In the genomic region with DNA sequence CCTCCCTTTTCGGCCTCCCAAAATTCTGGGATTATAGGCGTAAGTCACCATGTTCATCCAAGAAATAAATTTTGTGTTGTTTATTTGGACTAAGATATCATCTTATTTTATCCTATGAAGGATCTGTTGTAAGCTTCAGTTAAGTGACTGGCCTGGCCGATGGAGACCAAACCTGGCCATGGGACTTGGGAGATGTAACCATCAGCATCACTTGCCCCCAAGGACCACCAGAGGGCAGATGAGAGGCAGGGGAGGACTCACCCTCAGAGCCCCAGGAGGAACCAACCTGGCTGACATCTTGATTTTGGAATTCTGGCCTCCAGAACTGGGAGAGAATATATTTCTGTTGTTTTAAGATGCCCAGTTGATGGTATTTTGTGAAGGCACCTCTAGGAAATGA, we compare ENCODE assay signal across 9 cellular contexts.
DNase-seq lines count a peak whose midpoint lies in the region; ATAC-seq and TF ChIP-seq lines count a peak whose summit lies in the region.
"Had no signal": no experiment of that assay in that cellular context is flagged by ENCODE, and none has a peak within 500 bp of the region (broad histone marks: within the 10 kb centered on the region; RNA-seq: fewer than 3 reads in every experiment).

No MANE protein-coding gene starts in this region.

- H3K4me3 ChIP-seq in BJ (ENCODE audit: low read depth, low read length) (no peak overlapping the region), GM12865 (ENCODE audit: low read depth, low read length) (no peak overlapping the region), PC-9 (no peak overlapping the region), stomach (no peak overlapping the region), transverse colon (no peak overlapping the region)

- peak; percentile 56 for TF ChIP-seq CTCF in BJ (IDR thresholded peaks at IDR 0.05; ENCODE audit: insufficient read depth, low read depth, low read length)
- peak; percentile 11 for TF ChIP-seq CTCF in GM12865 (IDR thresholded peaks at IDR 0.05; ENCODE audit: insufficient read depth, low read depth, low read length, missing control alignments)
- TF ChIP-seq CTCF in PC-9 (conservative IDR thresholded peaks at IDR 0.05) = peak; percentile 54
- TF ChIP-seq CTCF in foreskin keratinocyte (conservative IDR thresholded peaks at IDR 0.05) = no peak
- TF ChIP-seq CTCF in stomach (IDR thresholded peaks at IDR 0.05) = no peak
- TF ChIP-seq CTCF in transverse colon (IDR thresholded peaks at IDR 0.05) = no peak

- no peak overlapping the region for H2AFZ ChIP-seq in PC-9

- H3K36me3 ChIP-seq in BJ (ENCODE audit: control insufficient read depth, insufficient read depth, low read length) = no peaks in the 10 kb centered on the region
- no peaks in the 10 kb centered on the region for H3K36me3 ChIP-seq in PC-9 (ENCODE audit: low read depth)
- no peaks in the 10 kb centered on the region for H3K36me3 ChIP-seq in stomach
- no peaks in the 10 kb centered on the region for H3K36me3 ChIP-seq in transverse colon

- intact Hi-C loops in PC-9 (cut with micrococcal nuclease; ENCODE audit: unreplicated experiment) (no loop called here), stomach (cut with DNase I; ENCODE audit: low total_unique reads) (no loop called here), transverse colon (cut with DNase I; ENCODE audit: low total_unique reads) (no loop called here)

- H3K79me2 ChIP-seq in PC-9 (ENCODE audit: low read depth) = no peaks in the 10 kb centered on the region

- H3K27ac ChIP-seq in PC-9 (no peak overlapping the region), foreskin keratinocyte (no peak overlapping the region), stomach (no peak overlapping the region), transverse colon (no peak overlapping the region)

- CTCF ChIA-PET in BJ (lab: Yijun Ruan, JAX) = interaction anchor here (0.6 to 1.7 kb wide), 7 partner anchors 10 to 688 kb away, joined by 3 to 5 read pairs (median 3); no protein-coding TSS in a partner anchor
- CTCF ChIA-PET in PC-9 (lab: Charles Lee) = no interaction called here

- DNase-seq in BJ (ENCODE audit: low read depth) (no peak), GM12865 (ENCODE audit: low read depth) (no peak), PC-9 (no peak), foreskin keratinocyte (no peak), stomach (no peak), transverse colon (no peak), AG08396 (ENCODE audit: low spot score) (no peak)
- DNase-seq: effector CD8-positive, alpha-beta T cell had no signal

- H4K20me1 ChIP-seq in PC-9 (ENCODE audit: insufficient read depth) = no peaks in the 10 kb centered on the region

- TF ChIP-seq POLR2A in stomach (IDR thresholded peaks at IDR 0.05) (no peak), transverse colon (IDR thresholded peaks at IDR 0.05) (no peak)

- BruUV-seq in PC-9 (replicated peaks; lab: Mats Ljungman, UMichigan) = no TSS peak

- H3K4me1 ChIP-seq in PC-9 (replicated peaks; ENCODE audit: insufficient read depth) (no peaks in the 10 kb centered on the region), foreskin keratinocyte (no peaks in the 10 kb centered on the region), stomach (no peaks in the 10 kb centered on the region), transverse colon (no peaks in the 10 kb centered on the region)

- ATAC-seq in foreskin keratinocyte (peak; percentile 54), GM21423 (IDR thresholded peaks at IDR 0.05; ENCODE audit: unreplicated experiment) (no peak)

- POLR2A ChIA-PET in BJ (lab: Charles Lee) = no interaction called here
- POLR2A ChIA-PET in PC-9 (lab: Charles Lee; ENCODE audit: unreplicated experiment) = no interaction called here

- H3F3A ChIP-seq in PC-9 (ENCODE audit: insufficient read depth, low read depth) = no peaks in the 10 kb centered on the region

- 88 to 100% (median 93%) methylated on average over 3 of the region's 3 CpGs for WGBS in stomach, 5 donors
- 94 to 100% methylated on average over 1 to 3 of the region's 3 CpGs for WGBS in transverse colon (ENCODE audit: low coverage in 1 of 2), 2 donors

- in situ Hi-C loops in transverse colon (cut with MboI; ENCODE audit: low pct_ligation_motif_present in 1 of 4, low pct_unique_long_range_greater_than_20kb in 1 of 4, low sequenced_read_pairs in 3 of 4) = loop anchor here (25.0 kb wide), 2 partner anchors 987 to 1012 kb away; no protein-coding TSS in a partner anchor

- TF ChIP-seq EP300 in stomach (IDR thresholded peaks at IDR 0.05) (no peak), transverse colon (IDR thresholded peaks at IDR 0.05; ENCODE audit: low read depth) (no peak)

- H3K9me3 ChIP-seq in PC-9 (ENCODE audit: insufficient read depth, low read depth) = 0 out of 2 replicates have a peak, but pooled peaks cover 5% of the 10 kb centered on the region
- no peaks in the 10 kb centered on the region for H3K9me3 ChIP-seq in stomach
- H3K9me3 ChIP-seq in transverse colon = no peaks in the 10 kb centered on the region

- no peaks in the 10 kb centered on the region for H3K9me2 ChIP-seq in PC-9 (ENCODE audit: insufficient read depth)

- no peak overlapping the region for H3K4me2 ChIP-seq in PC-9

- no peaks in the 10 kb centered on the region for H3K27me3 ChIP-seq in BJ (ENCODE audit: control insufficient read depth, insufficient read depth, low read length)
- peaks cover 65% of the 10 kb centered on the region for H3K27me3 ChIP-seq in PC-9 (ENCODE audit: insufficient read depth, low read depth)
- H3K27me3 ChIP-seq in foreskin keratinocyte = no peaks in the 10 kb centered on the region
- H3K27me3 ChIP-seq in stomach = peaks cover 0 to 4% (median 0%) of the 10 kb centered on the region in 3 donors
- H3K27me3 ChIP-seq in transverse colon = no peaks in the 10 kb centered on the region

Comparison
In these comparisons a context has a peak if more than half of its experiments do, and no peak if none do; other contexts are left out.
1. CTCF ChIP-seq: peak in BJ (single experiment), GM12865 (single experiment) and PC-9 (single experiment); none in foreskin keratinocyte (single experiment), stomach (0 of 7) and transverse colon (0 of 5).